1 cellular context compared by ENCODE assay signal in genomic region chr7:23628370-23628769, GRCh38.
A peak's percentile ranks its signal among the peaks of the same experiment; 100 is the strongest.
TF ChIP-seq lines count a peak whose summit lies in the region.

No MANE protein-coding gene starts in this region.

TF ChIP-seq in HepG2, 621 proteins besides CTCF, POLR2A, EP300 and RAD21 (continues in another document):
- TF ChIP-seq KAT8 (CRISPR knock-in tag; IDR thresholded peaks at IDR 0.05): peak; percentile 40; the same call in 1 of the 2 replicates
- TF ChIP-seq MAX (IDR thresholded peaks at IDR 0.05): peak; percentile 40; the same call in 1 of the 2 replicates
- no peak for TF ChIP-seq ZNF317 (CRISPR knock-in tag; IDR thresholded peaks at IDR 0.05)
- no peak for TF ChIP-seq GABPA (IDR thresholded peaks at IDR 0.05; ENCODE audit: low read depth, low read length)
- peak; percentile 21; the same call in 1 of the 2 replicates for TF ChIP-seq GABPA (CRISPR knock-in tag; IDR thresholded peaks at IDR 0.05; ENCODE audit: low read depth)
- TF ChIP-seq AHDC1 (CRISPR knock-in tag; IDR thresholded peaks at IDR 0.05; ENCODE audit: borderline replicate concordance): peak; percentile 24; the same call in 1 of the 2 replicates
- peak; percentile 88 for TF ChIP-seq THAP9 (CRISPR knock-in tag; IDR thresholded peaks at IDR 0.05; ENCODE audit: borderline replicate concordance)
- peak; percentile 62 for TF ChIP-seq ETV5 (CRISPR knock-in tag; IDR thresholded peaks at IDR 0.05; ENCODE audit: borderline replicate concordance)
- TF ChIP-seq ZNF629 (CRISPR knock-in tag; conservative IDR thresholded peaks at IDR 0.05): no peak
- no peak for TF ChIP-seq ZNF160 (CRISPR knock-in tag; IDR thresholded peaks at IDR 0.05)
- TF ChIP-seq MIXL1 (CRISPR knock-in tag; IDR thresholded peaks at IDR 0.05): no peak
- TF ChIP-seq KDM1A (CRISPR knock-in tag; IDR thresholded peaks at IDR 0.05): no peak; the same call in 1 of the 2 replicates
- peak; percentile 30 for TF ChIP-seq ASH2L (IDR thresholded peaks at IDR 0.05; ENCODE audit: insufficient read length, low read depth, low read length)
- peak; percentile 51; the same call in 1 of the 2 replicates for TF ChIP-seq ELF1 (CRISPR knock-in tag; IDR thresholded peaks at IDR 0.05)
- TF ChIP-seq ZNF777 (CRISPR knock-in tag; IDR thresholded peaks at IDR 0.05): no peak
- TF ChIP-seq RAD51 (IDR thresholded peaks at IDR 0.05; ENCODE audit: borderline replicate concordance): no peak
- TF ChIP-seq ZNF790 (CRISPR knock-in tag; IDR thresholded peaks at IDR 0.05; ENCODE audit: borderline replicate concordance): peak; percentile 71; the same call in 1 of the 2 replicates
- no peak for TF ChIP-seq NR3C1 (CRISPR knock-in tag; IDR thresholded peaks at IDR 0.05)
- TF ChIP-seq PITX1 (CRISPR knock-in tag; IDR thresholded peaks at IDR 0.05): peak; percentile 64
- TF ChIP-seq FOXM1 (CRISPR knock-in tag; IDR thresholded peaks at IDR 0.05): no peak
- TF ChIP-seq NRL (CRISPR knock-in tag; IDR thresholded peaks at IDR 0.05; ENCODE audit: borderline replicate concordance): no peak
- no peak for TF ChIP-seq ATF1 (CRISPR knock-in tag; IDR thresholded peaks at IDR 0.05)
- TF ChIP-seq ZSCAN31 (CRISPR knock-in tag; IDR thresholded peaks at IDR 0.05; ENCODE audit: low read depth): no peak; the same call in 1 of the 2 replicates
- peak; percentile 31; the same call in 1 of the 2 replicates for TF ChIP-seq ZNF292 (CRISPR knock-in tag; IDR thresholded peaks at IDR 0.05; ENCODE audit: borderline replicate concordance, low read depth)
- TF ChIP-seq AHR (CRISPR knock-in tag; IDR thresholded peaks at IDR 0.05): no peak
- peak; percentile 86 for TF ChIP-seq HNF4A (CRISPR knock-in tag; IDR thresholded peaks at IDR 0.05)
- peak; percentile 51; the same call in 1 of the 2 replicates for TF ChIP-seq ZNF614 (CRISPR knock-in tag; IDR thresholded peaks at IDR 0.05; ENCODE audit: borderline replicate concordance)
- peak; percentile 34; the same call in 1 of the 2 replicates for TF ChIP-seq ZMYM4 (CRISPR knock-in tag; IDR thresholded peaks at IDR 0.05)
- TF ChIP-seq ATF3 (CRISPR knock-in tag; IDR thresholded peaks at IDR 0.05): no peak
- TF ChIP-seq TCF7L2 (IDR thresholded peaks at IDR 0.05; ENCODE audit: low read depth, low read length): no peak
- TF ChIP-seq HOXA3 (CRISPR knock-in tag; IDR thresholded peaks at IDR 0.05): peak; percentile 30; the same call in 1 of the 2 replicates
- no peak for TF ChIP-seq ZBTB3 (CRISPR knock-in tag; IDR thresholded peaks at IDR 0.05; ENCODE audit: borderline replicate concordance, low read depth)
- TF ChIP-seq MAZ (IDR thresholded peaks at IDR 0.05; ENCODE audit: borderline replicate concordance, low read depth, low read length): no peak
- TF ChIP-seq MAZ (CRISPR knock-in tag; IDR thresholded peaks at IDR 0.05; ENCODE audit: low read depth): no peak
- no peak for TF ChIP-seq GRHL1 (CRISPR knock-in tag; conservative IDR thresholded peaks at IDR 0.05)
- 0 out of 2 replicates have a peak, but pooled peaks have one; percentile 10 for TF ChIP-seq ZNF331 (CRISPR knock-in tag; IDR thresholded peaks at IDR 0.05)
- no peak for TF ChIP-seq SMAD9 (CRISPR knock-in tag; IDR thresholded peaks at IDR 0.05)
- TF ChIP-seq ZFP62 (CRISPR knock-in tag; IDR thresholded peaks at IDR 0.05): no peak
- peak; percentile 92 for TF ChIP-seq TEAD3 (CRISPR knock-in tag; optimal IDR thresholded peaks at IDR 0.05; ENCODE audit: borderline replicate concordance)
- TF ChIP-seq ZNF652 (CRISPR knock-in tag; IDR thresholded peaks at IDR 0.05; ENCODE audit: borderline replicate concordance, low read depth): no peak
- TF ChIP-seq TBX2 (CRISPR knock-in tag; IDR thresholded peaks at IDR 0.05; ENCODE audit: borderline replicate concordance): peak; percentile 90
- no peak for TF ChIP-seq GTF3A (CRISPR knock-in tag; conservative IDR thresholded peaks at IDR 0.05)
- no peak for TF ChIP-seq AGO1 (IDR thresholded peaks at IDR 0.05; ENCODE audit: low read depth, low read length, poor library complexity, severe bottlenecking)
- TF ChIP-seq PPARG (CRISPR knock-in tag; conservative IDR thresholded peaks at IDR 0.05): 0 out of 2 replicates have a peak, but pooled peaks have one; percentile 21
- no peak for TF ChIP-seq ZNF414 (CRISPR knock-in tag; IDR thresholded peaks at IDR 0.05)
- TF ChIP-seq SOX5 (CRISPR knock-in tag; IDR thresholded peaks at IDR 0.05; ENCODE audit: borderline replicate concordance): peak; percentile 47; the same call in 1 of the 2 replicates
- TF ChIP-seq RXRB (CRISPR knock-in tag; IDR thresholded peaks at IDR 0.05; ENCODE audit: borderline replicate concordance): peak; percentile 56; the same call in 1 of the 2 replicates
- TF ChIP-seq FOXA3 (CRISPR knock-in tag; IDR thresholded peaks at IDR 0.05): 0 out of 2 replicates have a peak, but pooled peaks have one; percentile 26
- no peak for TF ChIP-seq TARDBP (CRISPR knock-in tag; IDR thresholded peaks at IDR 0.05)
- TF ChIP-seq ZIK1 (CRISPR knock-in tag; IDR thresholded peaks at IDR 0.05; ENCODE audit: borderline replicate concordance, low read depth): no peak
- no peak for TF ChIP-seq ZSCAN9 (CRISPR knock-in tag; IDR thresholded peaks at IDR 0.05; ENCODE audit: borderline replicate concordance)
- TF ChIP-seq HDAC1 (CRISPR knock-in tag; IDR thresholded peaks at IDR 0.05): 0 out of 2 replicates have a peak, but pooled peaks have one; percentile 16
- TF ChIP-seq SUZ12 (IDR thresholded peaks at IDR 0.05; ENCODE audit: low read depth, low read length): no peak
- no peak for TF ChIP-seq ZBTB21 (CRISPR knock-in tag; IDR thresholded peaks at IDR 0.05)
- TF ChIP-seq NFKB2 (CRISPR knock-in tag; IDR thresholded peaks at IDR 0.05; ENCODE audit: borderline replicate concordance): no peak
- no peak for TF ChIP-seq SOX6 (IDR thresholded peaks at IDR 0.05)
- peak; percentile 53 for TF ChIP-seq SOX6 (CRISPR knock-in tag; IDR thresholded peaks at IDR 0.05)
- no peak for TF ChIP-seq ZNF782 (CRISPR knock-in tag; IDR thresholded peaks at IDR 0.05; ENCODE audit: borderline replicate concordance)
- no peak for TF ChIP-seq PBX3 (CRISPR knock-in tag; IDR thresholded peaks at IDR 0.05; ENCODE audit: borderline replicate concordance)
- 0 out of 2 replicates have a peak, but pooled peaks have one; percentile 46 for TF ChIP-seq WIZ (CRISPR knock-in tag; IDR thresholded peaks at IDR 0.05)
- TF ChIP-seq FOXP4 (CRISPR knock-in tag; IDR thresholded peaks at IDR 0.05): no peak
- TF ChIP-seq NCOA5 (CRISPR knock-in tag; IDR thresholded peaks at IDR 0.05): no peak
